1 cellular context compared by ENCODE assay signal in genomic region chr4:1199556-1200331, GRCh38.
TF ChIP-seq lines count a peak whose summit lies in the region.

No MANE protein-coding gene starts in this region.

TF ChIP-seq in GM12878, 131 proteins besides CTCF, POLR2A, EP300 and RAD21:
- TF ChIP-seq SIX5 (IDR thresholded peaks at IDR 0.05; ENCODE audit: low read depth, low read length, severe bottlenecking) (no peak), NFIC (IDR thresholded peaks at IDR 0.05; ENCODE audit: low read depth, low read length) (no peak), ATF7 (IDR thresholded peaks at IDR 0.05; ENCODE audit: low read depth) (no peak), CREB1 (IDR thresholded peaks at IDR 0.05; ENCODE audit: low read depth) (no peak), MXI1 (IDR thresholded peaks at IDR 0.05; ENCODE audit: low read depth, low read length) (no peak), ZNF207 (IDR thresholded peaks at IDR 0.05; ENCODE audit: borderline replicate concordance) (no peak), YBX1 (IDR thresholded peaks at IDR 0.05) (no peak), KDM1A (IDR thresholded peaks at IDR 0.05; ENCODE audit: borderline replicate concordance) (no peak), USF2 (IDR thresholded peaks at IDR 0.05; ENCODE audit: borderline replicate concordance, low read depth, low read length) (no peak), RBBP5 (conservative IDR thresholded peaks at IDR 0.05) (no peak)
- TF ChIP-seq, protein P1, sequence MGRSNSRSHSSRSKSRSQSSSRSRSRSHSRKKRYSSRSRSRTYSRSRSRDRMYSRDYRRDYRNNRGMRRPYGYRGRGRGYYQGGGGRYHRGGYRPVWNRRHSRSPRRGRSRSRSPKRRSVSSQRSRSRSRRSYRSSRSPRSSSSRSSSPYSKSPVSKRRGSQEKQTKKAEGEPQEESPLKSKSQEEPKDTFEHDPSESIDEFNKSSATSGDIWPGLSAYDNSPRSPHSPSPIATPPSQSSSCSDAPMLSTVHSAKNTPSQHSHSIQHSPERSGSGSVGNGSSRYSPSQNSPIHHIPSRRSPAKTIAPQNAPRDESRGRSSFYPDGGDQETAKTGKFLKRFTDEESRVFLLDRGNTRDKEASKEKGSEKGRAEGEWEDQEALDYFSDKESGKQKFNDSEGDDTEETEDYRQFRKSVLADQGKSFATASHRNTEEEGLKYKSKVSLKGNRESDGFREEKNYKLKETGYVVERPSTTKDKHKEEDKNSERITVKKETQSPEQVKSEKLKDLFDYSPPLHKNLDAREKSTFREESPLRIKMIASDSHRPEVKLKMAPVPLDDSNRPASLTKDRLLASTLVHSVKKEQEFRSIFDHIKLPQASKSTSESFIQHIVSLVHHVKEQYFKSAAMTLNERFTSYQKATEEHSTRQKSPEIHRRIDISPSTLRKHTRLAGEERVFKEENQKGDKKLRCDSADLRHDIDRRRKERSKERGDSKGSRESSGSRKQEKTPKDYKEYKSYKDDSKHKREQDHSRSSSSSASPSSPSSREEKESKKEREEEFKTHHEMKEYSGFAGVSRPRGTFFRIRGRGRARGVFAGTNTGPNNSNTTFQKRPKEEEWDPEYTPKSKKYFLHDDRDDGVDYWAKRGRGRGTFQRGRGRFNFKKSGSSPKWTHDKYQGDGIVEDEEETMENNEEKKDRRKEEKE (IDR thresholded peaks at IDR 0.05) = no peak
